Comparison of ENCODE assay signal across 8 cellular contexts in the genomic region with DNA sequence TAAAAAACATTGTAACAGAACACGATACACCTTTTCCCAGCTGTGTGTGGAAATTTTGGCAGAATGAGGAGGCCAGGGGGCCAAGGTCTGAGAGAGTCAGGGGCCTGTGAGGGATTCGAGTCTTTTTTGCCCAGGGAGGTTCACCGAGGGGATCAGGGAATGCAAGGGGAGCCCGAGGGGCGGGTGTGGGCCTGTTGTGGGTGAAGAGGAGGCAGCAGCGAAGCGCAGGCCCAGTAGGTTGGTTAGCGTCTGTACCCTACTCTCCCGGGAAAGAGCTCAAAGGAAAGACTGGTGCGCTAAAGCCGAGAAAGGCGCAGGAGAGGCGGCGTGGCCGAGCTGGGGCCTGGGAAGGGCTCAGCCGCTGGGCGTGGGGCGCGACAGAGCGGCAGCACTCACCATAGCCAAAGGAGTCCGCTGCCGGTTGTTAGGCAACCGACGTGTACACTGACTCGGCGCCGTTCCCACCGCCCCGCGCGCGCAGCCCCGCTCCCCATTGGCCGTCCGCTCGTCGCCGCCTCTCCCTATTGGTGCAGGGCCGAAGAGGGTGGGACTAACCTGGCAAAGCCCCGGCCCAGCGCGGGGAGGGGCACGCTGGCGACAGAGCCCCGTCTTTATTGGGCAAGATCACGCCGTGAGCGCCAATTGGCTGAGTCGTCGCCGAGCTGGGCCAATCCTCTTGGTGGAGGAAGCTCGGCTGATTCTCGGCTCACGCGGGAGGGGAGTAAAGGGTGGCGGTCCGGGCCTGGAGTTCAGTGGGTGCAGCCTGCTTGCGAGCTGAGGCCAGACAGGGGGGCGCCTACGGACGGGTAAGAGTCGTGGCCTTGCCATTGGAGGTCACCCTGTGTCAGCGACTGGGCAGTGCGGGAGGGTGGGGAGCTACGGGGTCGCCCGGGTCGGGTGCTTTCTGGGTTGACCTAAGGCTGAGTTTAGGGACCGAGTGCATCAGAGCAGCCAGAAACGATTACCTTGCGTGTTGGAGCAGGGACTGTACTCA. TPM values are rescaled to one million over a fixed set of nuclear protein-coding genes. Genes with fewer than 3 reads are reported as not detected.
DNase-seq lines count a peak whose midpoint lies in the region; ATAC-seq and TF ChIP-seq lines count a peak whose summit lies in the region.

TSS of gene CETN2 (minus strand) at position 446 of the 994 bp plus-strand sequence. CDS start at position 399, 47 bp downstream.
TSS of gene NSDHL (plus strand) at position 752 of the 994 bp plus-strand sequence. CDS start 15,262 bp downstream, outside the sequence.

- DNase-seq in CD14-positive monocyte (ENCODE audit: low spot score) (peak; percentile 94), NCI-H82 (lab: John Stamatoyannopoulos, UW) (peak; percentile 98), right lobe of liver (peak; percentile 95 to 97 (median 96))
- peak; percentile 95 for DNase-seq in activated CD4-positive, alpha-beta memory T cell treated with anti-CD3 and anti-CD28 coated beads for 36 hours
- DNase-seq in stimulated activated CD4-positive, alpha-beta T cell treated with anti-CD3 and anti-CD28 coated beads, Interleukin-4, amount 100 ng/mL, for 4 hours, result peak; percentile 89 to 93

- H3K36me3 Mint-ChIP-seq in CD14-positive monocyte, result peaks cover 4 to 12% of the 10 kb centered on the region in 2 donors
- peaks cover 7% of the 10 kb centered on the region for H3K36me3 Mint-ChIP-seq in activated CD4-positive, alpha-beta memory T cell treated with anti-CD3 and anti-CD28 coated beads for 36 hours

- no peaks in the 10 kb centered on the region for H3K27me3 ChIP-seq in duodenal mucosa (ENCODE audit: control insufficient read depth in 1 of 2, insufficient read depth in 2 of 2, low read length in 2 of 2)
- no peaks in the 10 kb centered on the region for H3K27me3 ChIP-seq in right lobe of liver

- peak within 1 kb of the TSS; percentile 76 to 83 for H3K9ac ChIP-seq in duodenal mucosa (ENCODE audit: low read depth in 1 of 2, low read length in 2 of 2)

- TF ChIP-seq CTCF in CD14-positive monocyte (IDR thresholded peaks at IDR 0.05), result no peak
- TF ChIP-seq CTCF in right lobe of liver (IDR thresholded peaks at IDR 0.05), result no peak

- H3K27ac ChIP-seq in duodenal mucosa (ENCODE audit: low read depth, low read length) (no peak within 1 kb of the TSS), right lobe of liver (peak within 1 kb of the TSS in 2 of 3 donors; percentile 40 to 70)

- ATAC-seq in GM19397 (IDR thresholded peaks at IDR 0.05; ENCODE audit: unreplicated experiment) (peak; percentile 99), HG03571 (IDR thresholded peaks at IDR 0.05; ENCODE audit: unreplicated experiment) (peak; percentile 100), right lobe of liver (peak; percentile 95 to 98 (median 98))

- H3K4me3 Mint-ChIP-seq in CD14-positive monocyte, result peak within 1 kb of the TSS; percentile 85 to 92
- H3K4me3 Mint-ChIP-seq in activated CD4-positive, alpha-beta memory T cell treated with anti-CD3 and anti-CD28 coated beads for 36 hours, result peak within 1 kb of the TSS; percentile 89

- peak; percentile 62 for TF ChIP-seq POLR2A in right lobe of liver (IDR thresholded peaks at IDR 0.05)

- H3K4me1 Mint-ChIP-seq in CD14-positive monocyte, result peaks cover 20% of the 10 kb centered on the region
- peaks cover 23% of the 10 kb centered on the region for H3K4me1 Mint-ChIP-seq in activated CD4-positive, alpha-beta memory T cell treated with anti-CD3 and anti-CD28 coated beads for 36 hours (ENCODE audit: low read depth)

- 33% methylated on average over 21 of the region's 71 CpGs for WGBS in right lobe of liver (ENCODE audit: insufficient coverage, low coverage, low lambda C conversion rate, missing lambda C conversion rate)

- H3K4me3 ChIP-seq in duodenal mucosa (ENCODE audit: low read depth in 1 of 2, low read length in 2 of 2) (peak within 1 kb of the TSS; percentile 87 to 88), right lobe of liver (peak within 1 kb of the TSS; percentile 43 to 66 (median 56))

- no peaks in the 10 kb centered on the region for H3K36me3 ChIP-seq in duodenal mucosa (ENCODE audit: control insufficient read depth in 1 of 2, insufficient read depth in 2 of 2, low read length in 2 of 2)
- H3K36me3 ChIP-seq in right lobe of liver, result no peaks in the 10 kb centered on the region

- H3K9me3 Mint-ChIP-seq in CD14-positive monocyte, result peaks cover 0 to 4% (median 0%) of the 10 kb centered on the region in 7 donors
- no peaks in the 10 kb centered on the region for H3K9me3 Mint-ChIP-seq in activated CD4-positive, alpha-beta memory T cell treated with anti-CD3 and anti-CD28 coated beads for 36 hours

- peak within 1 kb of the TSS; percentile 85 to 96 (median 89) for H3K27ac Mint-ChIP-seq in CD14-positive monocyte
- peak within 1 kb of the TSS; percentile 76 for H3K27ac Mint-ChIP-seq in activated CD4-positive, alpha-beta memory T cell treated with anti-CD3 and anti-CD28 coated beads for 36 hours

- H3K9me3 ChIP-seq in duodenal mucosa (ENCODE audit: control insufficient read depth in 1 of 2, low read length in 2 of 2), result no peaks in the 10 kb centered on the region
- H3K9me3 ChIP-seq in right lobe of liver, result no peaks in the 10 kb centered on the region

- CTCF ChIA-PET in activated CD4-positive, alpha-beta memory T cell treated with anti-CD3 and anti-CD28 coated beads for 36 hours (lab: Charles Lee), result no interaction called here

- intact Hi-C loops in CD14-positive monocyte (cut with micrococcal nuclease), result loop anchor here in 1 of 2 donors (2.0 kb wide), 1 partner anchor 640 kb away; the partner anchor contains the start of gene HAUS7
- intact Hi-C loops in activated CD4-positive, alpha-beta memory T cell treated with anti-CD3 and anti-CD28 coated beads for 36 hours (cut with micrococcal nuclease), result no loop called here
- intact Hi-C loops in right lobe of liver (cut with DNase I), result no loop called here

- peaks cover 0 to 13% (median 2%) of the 10 kb centered on the region in 3 donors for H3K27me3 Mint-ChIP-seq in CD14-positive monocyte (ENCODE audit: low read depth in 3 of 3)
- no peaks in the 10 kb centered on the region for H3K27me3 Mint-ChIP-seq in activated CD4-positive, alpha-beta memory T cell treated with anti-CD3 and anti-CD28 coated beads for 36 hours

- POLR2A ChIA-PET in activated CD4-positive, alpha-beta memory T cell treated with anti-CD3 and anti-CD28 coated beads for 36 hours (lab: Charles Lee), result interaction anchor here (1.0 kb wide), 1 partner anchor 9 kb away, joined by 3 read pairs; no protein-coding TSS in a partner anchor

- peaks cover 18 to 19% of the 10 kb centered on the region in 2 donors for H3K4me1 ChIP-seq in duodenal mucosa (ENCODE audit: control insufficient read depth in 1 of 2, insufficient read depth in 2 of 2, low read length in 2 of 2)
- peaks cover 0 to 12% (median 0%) of the 10 kb centered on the region in 4 donors for H3K4me1 ChIP-seq in right lobe of liver

RNA-seq across cellular contexts. Expression of gene CETN2, which starts in this region (rescaled TPM):
- 10 to 100 TPM; 19.9 to 26.7 TPM for polyA plus RNA-seq in CD14-positive monocyte
- total RNA-seq in activated CD4-positive, alpha-beta memory T cell treated with anti-CD3 and anti-CD28 coated beads for 36 hours, result 10 to 100 TPM; 12.3 to 12.6 TPM
- total RNA-seq in right lobe of liver, result 10 to 100 TPM in 5 of 6 experiments, 1 to 10 TPM in 1; 8.4 to 11.4 (median 10.9) TPM

RNA-seq across cellular contexts. Expression of gene NSDHL, which starts in this region (rescaled TPM):
- 10 to 100 TPM; 19.9 to 21.3 TPM for polyA plus RNA-seq in CD14-positive monocyte
- total RNA-seq in activated CD4-positive, alpha-beta memory T cell treated with anti-CD3 and anti-CD28 coated beads for 36 hours, result 10 to 100 TPM; 20.2 to 23.3 TPM
- 10 to 100 TPM; 16.1 to 38.2 (median 20.9) TPM for total RNA-seq in right lobe of liver
